ENCODE assay signal across 1 cellular context in the genomic region with DNA sequence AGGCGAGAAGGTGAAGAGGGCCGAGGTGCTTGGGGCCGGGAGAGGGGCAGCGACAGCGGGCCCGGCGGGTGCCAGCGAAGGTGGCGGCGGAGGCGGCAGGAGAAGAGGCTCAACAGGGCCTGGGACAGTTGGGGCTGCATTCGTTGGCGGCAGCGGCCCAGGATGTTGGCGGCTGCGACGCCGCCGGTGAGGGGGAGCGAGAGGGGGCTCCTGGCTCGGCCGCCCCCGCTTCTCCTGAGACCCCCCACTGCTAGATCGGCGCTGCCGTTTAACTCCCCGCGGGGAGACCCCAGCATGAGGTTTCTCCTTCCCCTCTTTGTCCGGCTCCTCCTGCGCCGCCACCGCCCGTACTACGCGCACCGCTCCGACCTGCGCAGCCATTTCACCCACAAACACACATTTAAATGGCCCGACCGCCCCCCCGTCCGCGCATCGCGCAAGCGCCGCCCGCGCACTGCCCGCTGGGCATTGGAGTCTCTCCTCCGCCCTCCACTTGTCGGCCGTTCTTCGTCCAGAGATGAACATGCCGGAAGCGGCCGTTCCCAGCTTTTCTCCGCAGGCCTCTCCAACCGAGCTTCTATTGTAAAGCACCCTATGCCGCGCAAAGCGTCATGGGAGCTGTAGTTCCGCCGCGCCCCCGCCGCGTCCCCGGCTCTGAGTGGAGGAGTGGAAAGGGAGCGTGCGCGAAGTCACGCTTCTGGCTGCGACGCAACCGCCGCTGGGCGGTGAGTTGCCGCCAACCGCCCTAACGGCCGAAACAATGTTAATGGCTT.
TF ChIP-seq lines count a peak whose summit lies in the region.

A gene (minus strand): TSS at position 589 of the 773 bp plus-strand sequence. CDS start 64 bp downstream, at position 525.

TF ChIP-seq in GM12878, 131 proteins besides CTCF, POLR2A, EP300 and RAD21 (continued from another document and continues in another):
- TF ChIP-seq, protein P1, sequence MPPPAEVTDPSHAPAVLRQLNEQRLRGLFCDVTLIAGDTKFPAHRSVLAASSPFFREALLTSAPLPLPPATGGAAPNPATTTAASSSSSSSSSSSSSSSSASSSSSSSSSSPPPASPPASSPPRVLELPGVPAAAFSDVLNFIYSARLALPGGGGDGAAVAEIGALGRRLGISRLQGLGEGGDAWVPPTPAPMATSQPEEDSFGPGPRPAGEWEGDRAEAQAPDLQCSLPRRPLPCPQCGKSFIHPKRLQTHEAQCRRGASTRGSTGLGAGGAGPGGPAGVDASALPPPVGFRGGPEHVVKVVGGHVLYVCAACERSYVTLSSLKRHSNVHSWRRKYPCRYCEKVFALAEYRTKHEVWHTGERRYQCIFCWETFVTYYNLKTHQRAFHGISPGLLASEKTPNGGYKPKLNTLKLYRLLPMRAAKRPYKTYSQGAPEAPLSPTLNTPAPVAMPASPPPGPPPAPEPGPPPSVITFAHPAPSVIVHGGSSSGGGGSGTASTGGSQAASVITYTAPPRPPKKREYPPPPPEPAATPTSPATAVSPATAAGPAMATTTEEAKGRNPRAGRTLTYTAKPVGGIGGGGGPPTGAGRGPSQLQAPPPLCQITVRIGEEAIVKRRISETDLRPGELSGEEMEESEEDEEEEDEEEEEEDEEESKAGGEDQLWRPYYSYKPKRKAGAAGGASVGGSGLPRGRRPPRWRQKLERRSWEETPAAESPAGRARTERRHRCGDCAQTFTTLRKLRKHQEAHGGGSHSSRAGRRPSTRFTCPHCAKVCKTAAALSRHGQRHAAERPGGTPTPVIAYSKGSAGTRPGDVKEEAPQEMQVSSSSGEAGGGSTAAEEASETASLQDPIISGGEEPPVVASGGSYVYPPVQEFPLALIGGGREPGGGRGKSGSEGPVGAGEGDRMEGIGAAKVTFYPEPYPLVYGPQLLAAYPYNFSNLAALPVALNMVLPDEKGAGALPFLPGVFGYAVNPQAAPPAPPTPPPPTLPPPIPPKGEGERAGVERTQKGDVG (CRISPR knock-in tag; IDR thresholded peaks at IDR 0.05): no peak
- TF ChIP-seq CREM (IDR thresholded peaks at IDR 0.05; ENCODE audit: low read depth) (peak; percentile 83; the same call in 1 of the 2 replicates), SREBF1 (IDR thresholded peaks at IDR 0.05; ENCODE audit: low read length) (peak; percentile 81), CBFB (IDR thresholded peaks at IDR 0.05; ENCODE audit: low read depth) (peak; percentile 79; the same call in 1 of the 2 replicates), DPF2 (IDR thresholded peaks at IDR 0.05) (no peak; the same call in 1 of the 2 replicates), CHD2 (IDR thresholded peaks at IDR 0.05; ENCODE audit: borderline replicate concordance, low read depth, low read length) (peak; percentile 80; the same call in 1 of the 2 replicates), YY1 (IDR thresholded peaks at IDR 0.05; ENCODE audit: low read depth, low read length) (peak; percentile 96), SMAD5 (IDR thresholded peaks at IDR 0.05; ENCODE audit: low read depth) (peak; percentile 40; the same call in 1 of the 2 replicates), SREBF2 (IDR thresholded peaks at IDR 0.05; ENCODE audit: low read length) (peak; percentile 28; the same call in 1 of the 2 replicates), MYB (IDR thresholded peaks at IDR 0.05; ENCODE audit: borderline replicate concordance, low read depth, low read length) (peak; percentile 97), EED (IDR thresholded peaks at IDR 0.05; ENCODE audit: low read depth) (peak; percentile 68), NFIC (IDR thresholded peaks at IDR 0.05; ENCODE audit: low read depth, low read length) (no peak; the same call in 1 of the 2 replicates), SIN3A (IDR thresholded peaks at IDR 0.05; ENCODE audit: low read depth, low read length) (peak; percentile 57), HCFC1 (IDR thresholded peaks at IDR 0.05; ENCODE audit: low read length) (peak; percentile 96), EGR1 (IDR thresholded peaks at IDR 0.05; ENCODE audit: borderline replicate concordance in 1 of 2, low read depth in 2 of 2, low read length in 2 of 2) (peak; percentile 16 to 93), MEF2A (IDR thresholded peaks at IDR 0.05; ENCODE audit: insufficient read depth, low read depth, low read length) (peak; percentile 67; the same call in 1 of the 2 replicates), RB1 (IDR thresholded peaks at IDR 0.05; ENCODE audit: borderline replicate concordance) (peak; percentile 52; the same call in 1 of the 2 replicates), SIX5 (IDR thresholded peaks at IDR 0.05; ENCODE audit: low read depth, low read length, severe bottlenecking) (peak; percentile 90), KLF5 (IDR thresholded peaks at IDR 0.05; ENCODE audit: partially characterized antibody) (peak; percentile 72)
- TF ChIP-seq, protein P2, sequence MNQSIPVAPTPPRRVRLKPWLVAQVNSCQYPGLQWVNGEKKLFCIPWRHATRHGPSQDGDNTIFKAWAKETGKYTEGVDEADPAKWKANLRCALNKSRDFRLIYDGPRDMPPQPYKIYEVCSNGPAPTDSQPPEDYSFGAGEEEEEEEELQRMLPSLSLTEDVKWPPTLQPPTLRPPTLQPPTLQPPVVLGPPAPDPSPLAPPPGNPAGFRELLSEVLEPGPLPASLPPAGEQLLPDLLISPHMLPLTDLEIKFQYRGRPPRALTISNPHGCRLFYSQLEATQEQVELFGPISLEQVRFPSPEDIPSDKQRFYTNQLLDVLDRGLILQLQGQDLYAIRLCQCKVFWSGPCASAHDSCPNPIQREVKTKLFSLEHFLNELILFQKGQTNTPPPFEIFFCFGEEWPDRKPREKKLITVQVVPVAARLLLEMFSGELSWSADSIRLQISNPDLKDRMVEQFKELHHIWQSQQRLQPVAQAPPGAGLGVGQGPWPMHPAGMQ (IDR thresholded peaks at IDR 0.05; ENCODE audit: borderline replicate concordance): peak; percentile 60; the same call in 1 of the 2 replicates
- TF ChIP-seq, protein P3, sequence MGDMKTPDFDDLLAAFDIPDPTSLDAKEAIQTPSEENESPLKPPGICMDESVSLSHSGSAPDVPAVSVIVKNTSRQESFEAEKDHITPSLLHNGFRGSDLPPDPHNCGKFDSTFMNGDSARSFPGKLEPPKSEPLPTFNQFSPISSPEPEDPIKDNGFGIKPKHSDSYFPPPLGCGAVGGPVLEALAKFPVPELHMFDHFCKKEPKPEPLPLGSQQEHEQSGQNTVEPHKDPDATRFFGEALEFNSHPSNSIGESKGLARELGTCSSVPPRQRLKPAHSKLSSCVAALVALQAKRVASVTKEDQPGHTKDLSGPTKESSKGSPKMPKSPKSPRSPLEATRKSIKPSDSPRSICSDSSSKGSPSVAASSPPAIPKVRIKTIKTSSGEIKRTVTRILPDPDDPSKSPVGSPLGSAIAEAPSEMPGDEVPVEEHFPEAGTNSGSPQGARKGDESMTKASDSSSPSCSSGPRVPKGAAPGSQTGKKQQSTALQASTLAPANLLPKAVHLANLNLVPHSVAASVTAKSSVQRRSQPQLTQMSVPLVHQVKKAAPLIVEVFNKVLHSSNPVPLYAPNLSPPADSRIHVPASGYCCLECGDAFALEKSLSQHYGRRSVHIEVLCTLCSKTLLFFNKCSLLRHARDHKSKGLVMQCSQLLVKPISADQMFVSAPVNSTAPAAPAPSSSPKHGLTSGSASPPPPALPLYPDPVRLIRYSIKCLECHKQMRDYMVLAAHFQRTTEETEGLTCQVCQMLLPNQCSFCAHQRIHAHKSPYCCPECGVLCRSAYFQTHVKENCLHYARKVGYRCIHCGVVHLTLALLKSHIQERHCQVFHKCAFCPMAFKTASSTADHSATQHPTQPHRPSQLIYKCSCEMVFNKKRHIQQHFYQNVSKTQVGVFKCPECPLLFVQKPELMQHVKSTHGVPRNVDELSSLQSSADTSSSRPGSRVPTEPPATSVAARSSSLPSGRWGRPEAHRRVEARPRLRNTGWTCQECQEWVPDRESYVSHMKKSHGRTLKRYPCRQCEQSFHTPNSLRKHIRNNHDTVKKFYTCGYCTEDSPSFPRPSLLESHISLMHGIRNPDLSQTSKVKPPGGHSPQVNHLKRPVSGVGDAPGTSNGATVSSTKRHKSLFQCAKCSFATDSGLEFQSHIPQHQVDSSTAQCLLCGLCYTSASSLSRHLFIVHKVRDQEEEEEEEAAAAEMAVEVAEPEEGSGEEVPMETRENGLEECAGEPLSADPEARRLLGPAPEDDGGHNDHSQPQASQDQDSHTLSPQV (IDR thresholded peaks at IDR 0.05): no peak
- TF ChIP-seq, protein P4, sequence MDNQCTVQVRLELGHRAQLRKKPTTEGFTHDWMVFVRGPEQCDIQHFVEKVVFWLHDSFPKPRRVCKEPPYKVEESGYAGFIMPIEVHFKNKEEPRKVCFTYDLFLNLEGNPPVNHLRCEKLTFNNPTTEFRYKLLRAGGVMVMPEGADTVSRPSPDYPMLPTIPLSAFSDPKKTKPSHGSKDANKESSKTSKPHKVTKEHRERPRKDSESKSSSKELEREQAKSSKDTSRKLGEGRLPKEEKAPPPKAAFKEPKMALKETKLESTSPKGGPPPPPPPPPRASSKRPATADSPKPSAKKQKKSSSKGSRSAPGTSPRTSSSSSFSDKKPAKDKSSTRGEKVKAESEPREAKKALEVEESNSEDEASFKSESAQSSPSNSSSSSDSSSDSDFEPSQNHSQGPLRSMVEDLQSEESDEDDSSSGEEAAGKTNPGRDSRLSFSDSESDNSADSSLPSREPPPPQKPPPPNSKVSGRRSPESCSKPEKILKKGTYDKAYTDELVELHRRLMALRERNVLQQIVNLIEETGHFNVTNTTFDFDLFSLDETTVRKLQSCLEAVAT (IDR thresholded peaks at IDR 0.05): peak; percentile 79; the same call in 1 of the 2 replicates
- TF ChIP-seq, protein P5, sequence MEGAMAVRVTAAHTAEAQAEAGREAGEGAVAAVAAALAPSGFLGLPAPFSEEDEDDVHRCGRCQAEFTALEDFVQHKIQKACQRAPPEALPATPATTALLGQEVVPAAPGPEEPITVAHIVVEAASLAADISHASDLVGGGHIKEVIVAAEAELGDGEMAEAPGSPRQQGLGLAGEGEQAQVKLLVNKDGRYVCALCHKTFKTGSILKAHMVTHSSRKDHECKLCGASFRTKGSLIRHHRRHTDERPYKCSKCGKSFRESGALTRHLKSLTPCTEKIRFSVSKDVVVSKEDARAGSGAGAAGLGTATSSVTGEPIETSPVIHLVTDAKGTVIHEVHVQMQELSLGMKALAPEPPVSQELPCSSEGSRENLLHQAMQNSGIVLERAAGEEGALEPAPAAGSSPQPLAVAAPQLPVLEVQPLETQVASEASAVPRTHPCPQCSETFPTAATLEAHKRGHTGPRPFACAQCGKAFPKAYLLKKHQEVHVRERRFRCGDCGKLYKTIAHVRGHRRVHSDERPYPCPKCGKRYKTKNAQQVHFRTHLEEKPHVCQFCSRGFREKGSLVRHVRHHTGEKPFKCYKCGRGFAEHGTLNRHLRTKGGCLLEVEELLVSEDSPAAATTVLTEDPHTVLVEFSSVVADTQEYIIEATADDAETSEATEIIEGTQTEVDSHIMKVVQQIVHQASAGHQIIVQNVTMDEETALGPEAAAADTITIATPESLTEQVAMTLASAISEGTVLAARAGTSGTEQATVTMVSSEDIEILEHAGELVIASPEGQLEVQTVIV (IDR thresholded peaks at IDR 0.05; ENCODE audit: borderline replicate concordance, partially characterized antibody): peak; percentile 83
- TF ChIP-seq, protein P6, sequence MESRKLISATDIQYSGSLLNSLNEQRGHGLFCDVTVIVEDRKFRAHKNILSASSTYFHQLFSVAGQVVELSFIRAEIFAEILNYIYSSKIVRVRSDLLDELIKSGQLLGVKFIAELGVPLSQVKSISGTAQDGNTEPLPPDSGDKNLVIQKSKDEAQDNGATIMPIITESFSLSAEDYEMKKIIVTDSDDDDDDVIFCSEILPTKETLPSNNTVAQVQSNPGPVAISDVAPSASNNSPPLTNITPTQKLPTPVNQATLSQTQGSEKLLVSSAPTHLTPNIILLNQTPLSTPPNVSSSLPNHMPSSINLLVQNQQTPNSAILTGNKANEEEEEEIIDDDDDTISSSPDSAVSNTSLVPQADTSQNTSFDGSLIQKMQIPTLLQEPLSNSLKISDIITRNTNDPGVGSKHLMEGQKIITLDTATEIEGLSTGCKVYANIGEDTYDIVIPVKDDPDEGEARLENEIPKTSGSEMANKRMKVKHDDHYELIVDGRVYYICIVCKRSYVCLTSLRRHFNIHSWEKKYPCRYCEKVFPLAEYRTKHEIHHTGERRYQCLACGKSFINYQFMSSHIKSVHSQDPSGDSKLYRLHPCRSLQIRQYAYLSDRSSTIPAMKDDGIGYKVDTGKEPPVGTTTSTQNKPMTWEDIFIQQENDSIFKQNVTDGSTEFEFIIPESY (IDR thresholded peaks at IDR 0.05): peak; percentile 16; the same call in 1 of the 2 replicates
- TF ChIP-seq, protein P7, sequence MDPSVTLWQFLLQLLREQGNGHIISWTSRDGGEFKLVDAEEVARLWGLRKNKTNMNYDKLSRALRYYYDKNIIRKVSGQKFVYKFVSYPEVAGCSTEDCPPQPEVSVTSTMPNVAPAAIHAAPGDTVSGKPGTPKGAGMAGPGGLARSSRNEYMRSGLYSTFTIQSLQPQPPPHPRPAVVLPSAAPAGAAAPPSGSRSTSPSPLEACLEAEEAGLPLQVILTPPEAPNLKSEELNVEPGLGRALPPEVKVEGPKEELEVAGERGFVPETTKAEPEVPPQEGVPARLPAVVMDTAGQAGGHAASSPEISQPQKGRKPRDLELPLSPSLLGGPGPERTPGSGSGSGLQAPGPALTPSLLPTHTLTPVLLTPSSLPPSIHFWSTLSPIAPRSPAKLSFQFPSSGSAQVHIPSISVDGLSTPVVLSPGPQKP (IDR thresholded peaks at IDR 0.05; ENCODE audit: low read depth, low read length): peak; percentile 85
- TF ChIP-seq, protein P8, sequence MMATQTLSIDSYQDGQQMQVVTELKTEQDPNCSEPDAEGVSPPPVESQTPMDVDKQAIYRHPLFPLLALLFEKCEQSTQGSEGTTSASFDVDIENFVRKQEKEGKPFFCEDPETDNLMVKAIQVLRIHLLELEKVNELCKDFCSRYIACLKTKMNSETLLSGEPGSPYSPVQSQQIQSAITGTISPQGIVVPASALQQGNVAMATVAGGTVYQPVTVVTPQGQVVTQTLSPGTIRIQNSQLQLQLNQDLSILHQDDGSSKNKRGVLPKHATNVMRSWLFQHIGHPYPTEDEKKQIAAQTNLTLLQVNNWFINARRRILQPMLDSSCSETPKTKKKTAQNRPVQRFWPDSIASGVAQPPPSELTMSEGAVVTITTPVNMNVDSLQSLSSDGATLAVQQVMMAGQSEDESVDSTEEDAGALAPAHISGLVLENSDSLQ (IDR thresholded peaks at IDR 0.05): peak; percentile 83
- TF ChIP-seq, protein P9, sequence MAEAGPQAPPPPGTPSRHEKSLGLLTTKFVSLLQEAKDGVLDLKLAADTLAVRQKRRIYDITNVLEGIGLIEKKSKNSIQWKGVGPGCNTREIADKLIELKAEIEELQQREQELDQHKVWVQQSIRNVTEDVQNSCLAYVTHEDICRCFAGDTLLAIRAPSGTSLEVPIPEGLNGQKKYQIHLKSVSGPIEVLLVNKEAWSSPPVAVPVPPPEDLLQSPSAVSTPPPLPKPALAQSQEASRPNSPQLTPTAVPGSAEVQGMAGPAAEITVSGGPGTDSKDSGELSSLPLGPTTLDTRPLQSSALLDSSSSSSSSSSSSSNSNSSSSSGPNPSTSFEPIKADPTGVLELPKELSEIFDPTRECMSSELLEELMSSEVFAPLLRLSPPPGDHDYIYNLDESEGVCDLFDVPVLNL (IDR thresholded peaks at IDR 0.05; ENCODE audit: low read depth, low read length): no peak
- TF ChIP-seq, protein P10, sequence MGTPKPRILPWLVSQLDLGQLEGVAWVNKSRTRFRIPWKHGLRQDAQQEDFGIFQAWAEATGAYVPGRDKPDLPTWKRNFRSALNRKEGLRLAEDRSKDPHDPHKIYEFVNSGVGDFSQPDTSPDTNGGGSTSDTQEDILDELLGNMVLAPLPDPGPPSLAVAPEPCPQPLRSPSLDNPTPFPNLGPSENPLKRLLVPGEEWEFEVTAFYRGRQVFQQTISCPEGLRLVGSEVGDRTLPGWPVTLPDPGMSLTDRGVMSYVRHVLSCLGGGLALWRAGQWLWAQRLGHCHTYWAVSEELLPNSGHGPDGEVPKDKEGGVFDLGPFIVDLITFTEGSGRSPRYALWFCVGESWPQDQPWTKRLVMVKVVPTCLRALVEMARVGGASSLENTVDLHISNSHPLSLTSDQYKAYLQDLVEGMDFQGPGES (IDR thresholded peaks at IDR 0.05): 0 out of 2 replicates have a peak, but pooled peaks have one; percentile 5
- TF ChIP-seq, protein P11, sequence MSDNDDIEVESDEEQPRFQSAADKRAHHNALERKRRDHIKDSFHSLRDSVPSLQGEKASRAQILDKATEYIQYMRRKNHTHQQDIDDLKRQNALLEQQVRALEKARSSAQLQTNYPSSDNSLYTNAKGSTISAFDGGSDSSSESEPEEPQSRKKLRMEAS (IDR thresholded peaks at IDR 0.05; ENCODE audit: low read depth, low read length): peak; percentile 88; the same call in 1 of the 2 replicates
